ENCODE assay signal across 22 cellular contexts in the genomic region with DNA sequence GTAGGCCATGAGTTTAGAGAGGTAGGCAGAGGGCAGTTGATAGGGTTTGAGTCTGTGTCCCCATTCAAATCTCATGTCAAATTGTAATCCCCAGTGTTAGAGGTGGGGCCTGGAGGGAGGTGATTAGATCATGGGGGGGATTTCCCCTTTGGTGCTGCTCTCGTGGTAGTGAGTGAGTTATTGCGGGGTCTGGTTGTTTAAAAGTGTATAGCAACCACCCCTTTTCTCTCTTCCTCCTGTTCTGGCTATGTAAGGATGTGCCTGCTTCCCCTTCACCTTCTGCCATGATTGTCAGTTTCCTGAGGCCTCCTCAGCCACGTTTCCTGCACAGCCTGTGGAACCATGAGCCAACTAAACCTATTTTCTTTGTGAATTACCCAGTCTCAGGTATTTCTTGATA.
DNase-seq lines count a peak whose midpoint lies in the region; ATAC-seq and TF ChIP-seq lines count a peak whose summit lies in the region.
"Had no signal": no experiment of that assay in that cellular context is flagged by ENCODE, and none has a peak within 500 bp of the region (broad histone marks: within the 10 kb centered on the region; RNA-seq: fewer than 3 reads in every experiment).

No MANE protein-coding gene starts in this region.

- peak overlapping the region; percentile 24 for H3K4me2 ChIP-seq in OCI-LY3 (ENCODE audit: low read length)

- no peaks in the 10 kb centered on the region for H3K27me3 ChIP-seq in OCI-LY3 (ENCODE audit: low read depth, low read length)
- H3K27me3 ChIP-seq: suprapubic skin had no signal

- 0 out of 2 replicates have a peak overlapping the region, but pooled peaks have one; percentile 18 for H2AFZ ChIP-seq in OCI-LY3 (ENCODE audit: low read depth, low read length)

- H3K27me3 Mint-ChIP-seq in central memory CD8-positive, alpha-beta T cell, result no peaks in the 10 kb centered on the region

- H4K20me1 ChIP-seq in OCI-LY3 (ENCODE audit: insufficient read depth, low read length), result no peaks in the 10 kb centered on the region

- H3K79me2 ChIP-seq in OCI-LY3 (ENCODE audit: low read length), result no peaks in the 10 kb centered on the region

- no peak overlapping the region for H3K4me3 ChIP-seq in OCI-LY3 (ENCODE audit: low read length)
- H3K4me3 ChIP-seq: suprapubic skin had no signal

- no peak for TF ChIP-seq CTCF in OCI-LY3 (IDR thresholded peaks at IDR 0.05; ENCODE audit: low read depth, low read length)

- H3K4me1 ChIP-seq in OCI-LY3 (ENCODE audit: low read length), result peaks cover 14% of the 10 kb centered on the region

- DNase-seq in activated T-cell treated with anti-CD3 and anti-CD28 coated beads for 4 hours (peak; percentile 24), NCI-H128 (lab: John Stamatoyannopoulos, UW; ENCODE audit: unreplicated experiment) (no peak)
- DNase-seq in activated T-cell treated with anti-CD3 and anti-CD28 coated beads, Interleukin-2, amount 50 U/mL, for 1 hour, result no peak
- DNase-seq in central memory CD8-positive, alpha-beta T cell (ENCODE audit: low spot score in 2 of 2), result no peak
- DNase-seq in stimulated activated CD8-positive, alpha-beta memory T cell treated with anti-CD3 and anti-CD28 coated beads, Interleukin-4, amount 100 ng/mL, for 48 hours, result peak; percentile 34
- DNase-seq: activated gamma-delta T cell, C1 segment of cervical spinal cord, DMS153, kidney glomerular epithelial cell, NCI-H187, NCI-H2227 treated with DMSO at 0.1 percent for 48 hours, NCI-H82, nephron progenitor cell, PC-3, posterior cingulate gyrus, T-helper 2 cell had no signal

- H3K27ac Mint-ChIP-seq in central memory CD8-positive, alpha-beta T cell (ENCODE audit: low read depth), result no peak overlapping the region
- H3K27ac Mint-ChIP-seq: memory B cell, nephron progenitor cell had no signal

- no peak overlapping the region for H3K27ac ChIP-seq in OCI-LY3 (ENCODE audit: low read length)
- H3K27ac ChIP-seq: suprapubic skin had no signal

- peaks cover 50% of the 10 kb centered on the region for H3K4me1 Mint-ChIP-seq in central memory CD8-positive, alpha-beta T cell

- H3K9me3 ChIP-seq in OCI-LY3 (ENCODE audit: insufficient read depth, low read length), result no peaks in the 10 kb centered on the region
- H3K9me3 ChIP-seq: suprapubic skin had no signal

- no peak for ATAC-seq in central memory CD8-positive, alpha-beta T cell (replicated peaks; ENCODE audit: extremely low read depth, poor library complexity, severe bottlenecking)
- ATAC-seq in HG03342 (IDR thresholded peaks at IDR 0.05; ENCODE audit: unreplicated experiment) (no peak), HG03521 (IDR thresholded peaks at IDR 0.05; ENCODE audit: unreplicated experiment) (no peak)
- ATAC-seq: PC-3 had no signal

- peak overlapping the region; percentile 1 for H3K4me3 Mint-ChIP-seq in central memory CD8-positive, alpha-beta T cell
- H3K4me3 Mint-ChIP-seq: IgD-negative memory B cell, memory B cell, nephron progenitor cell had no signal

- H3K36me3 ChIP-seq in OCI-LY3 (replicated peaks; ENCODE audit: low read depth, low read length), result no peaks in the 10 kb centered on the region
- H3K36me3 ChIP-seq: suprapubic skin had no signal

- no peak overlapping the region for H3K9ac ChIP-seq in OCI-LY3 (ENCODE audit: low read length)

- H3K9me3 Mint-ChIP-seq in central memory CD8-positive, alpha-beta T cell, result no peaks in the 10 kb centered on the region
- H3K9me3 Mint-ChIP-seq: IgD-negative memory B cell, memory B cell, nephron progenitor cell had no signal

- peaks cover 7% of the 10 kb centered on the region for H3K36me3 Mint-ChIP-seq in central memory CD8-positive, alpha-beta T cell (ENCODE audit: insufficient read depth)
- H3K36me3 Mint-ChIP-seq: memory B cell had no signal

Comparison
In these comparisons a context has a peak if more than half of its experiments do, and no peak if none do; other contexts are left out.
1. DNase-seq: peak in activated T-cell treated with anti-CD3 and anti-CD28 coated beads for 4 hours (single experiment) and stimulated activated CD8-positive, alpha-beta memory T cell treated with anti-CD3 and anti-CD28 coated beads, Interleukin-4, amount 100 ng/mL, for 48 hours (single experiment); none in activated T-cell treated with anti-CD3 and anti-CD28 coated beads, Interleukin-2, amount 50 U/mL, for 1 hour (single experiment), central memory CD8-positive, alpha-beta T cell (0 of 2) and NCI-H128 (single experiment).